ENCODE assay signal across 20 cellular contexts in genomic region chr9:136429683-136430590, GRCh38. TPM values are rescaled to one million over a fixed set of nuclear protein-coding genes. Genes with fewer than 3 reads are reported as not detected.
DNase-seq lines count a peak whose midpoint lies in the region; ATAC-seq, FAIRE-seq and TF ChIP-seq lines count a peak whose summit lies in the region.
"Had no signal": no experiment of that assay in that cellular context is flagged by ENCODE, and none has a peak within 500 bp of the region (broad histone marks: within the 10 kb centered on the region; RNA-seq: fewer than 3 reads in every experiment).

No MANE protein-coding gene starts in this region.

- peak; percentile 45 for ATAC-seq in HCT116
- ATAC-seq in K562, result peak; percentile 47
- ATAC-seq in right cardiac atrium, result peak; percentile 9 to 17
- no peak for ATAC-seq in HG03039 (IDR thresholded peaks at IDR 0.05; ENCODE audit: unreplicated experiment)
- ATAC-seq: CD8-positive, alpha-beta T cell; PC-3 had no signal

- TF ChIP-seq CTCF in HCT116 (IDR thresholded peaks at IDR 0.05 in 2 of 3, conservative IDR thresholded peaks at IDR 0.05 in 1 of 3; ENCODE audit: borderline replicate concordance in 1 of 3, insufficient read depth in 1 of 3, low read depth in 2 of 3, low read length in 2 of 3) (no peak), K562 (IDR thresholded peaks at IDR 0.05 in 2 of 3, conservative IDR thresholded peaks at IDR 0.05 in 1 of 3; ENCODE audit: insufficient read depth in 2 of 3, low read depth in 1 of 3, low read length in 3 of 3) (no peak)

- CTCF ChIA-PET in HCT116 (lab: Charles Lee), result no interaction called here
- CTCF ChIA-PET in K562 (lab: Yijun Ruan, JAX; ENCODE audit: low intra/inter-chr PET ratio), result no interaction called here

- peaks cover 9% of the 10 kb centered on the region for H3K9me1 ChIP-seq in K562 (ENCODE audit: control insufficient read depth, insufficient read depth, low read length)

- TF ChIP-seq POLR2A in HCT116 (IDR thresholded peaks at IDR 0.05; ENCODE audit: borderline replicate concordance, extremely low read depth, insufficient read depth, insufficient read length), result no peak
- no peak for TF ChIP-seq POLR2A in K562 (conservative IDR thresholded peaks at IDR 0.05)

- POLR2A ChIA-PET in HCT116 (lab: Charles Lee), result no interaction called here
- POLR2A ChIA-PET in K562 (lab: Yijun Ruan, JAX), result interaction anchor here (0.6 to 1.5 kb wide), 3 partner anchors 10 to 298 kb away, joined by 3 read pairs; no protein-coding TSS in a partner anchor

- FAIRE-seq in K562 (lab: Jason Lieb, UNC), result no peak
- FAIRE-seq in HTR-8/SVneo (lab: Jason Lieb, UNC), result no peak
- FAIRE-seq: D721Med, GM12892 had no signal

- no peak for TF ChIP-seq EP300 in K562 (IDR thresholded peaks at IDR 0.05; ENCODE audit: low read length)

- no peaks in the 10 kb centered on the region for H4K20me1 ChIP-seq in HCT116 (ENCODE audit: insufficient read depth)
- 0 out of 2 replicates have a peak, but pooled peaks cover 2% of the 10 kb centered on the region for H4K20me1 ChIP-seq in K562 (replicated peaks; ENCODE audit: control insufficient read depth, insufficient read depth, low read length)

- H2AFZ ChIP-seq in HCT116 (ENCODE audit: low read depth, low read length, poor library complexity, severe bottlenecking), result no peak overlapping the region
- no peak overlapping the region for H2AFZ ChIP-seq in K562 (ENCODE audit: low read depth, low read length)
- H2AFZ ChIP-seq: GM23248 had no signal

- H3K9me3 ChIP-seq in HCT116 (ENCODE audit: control insufficient read depth in 1 of 2, insufficient read depth in 1 of 2, low read depth in 1 of 2, low read length in 2 of 2) (no peaks in the 10 kb centered on the region), K562 (replicated peaks; ENCODE audit: control insufficient read depth, insufficient read depth, low read depth, low read length) (no peaks in the 10 kb centered on the region), right cardiac atrium (ENCODE audit: control insufficient read depth, low read length) (no peaks in the 10 kb centered on the region)

- H3K9ac ChIP-seq in HCT116 (ENCODE audit: low read length), result no peak overlapping the region
- H3K9ac ChIP-seq in K562 (ENCODE audit: insufficient read depth in 1 of 2, low read depth in 2 of 2, low read length in 2 of 2), result peak overlapping the region in 1 of 2 experiments; percentile 45; a peak in 2 of 4 replicates
- H3K9ac ChIP-seq: GM23248 had no signal

- H3K36me3 ChIP-seq in HCT116 (ENCODE audit: control insufficient read depth in 1 of 2, insufficient read depth in 2 of 2, low read length in 2 of 2), result peaks cover 3 to 7% of the 10 kb centered on the region in 2 experiments; a peak in 1 of 4 replicates
- H3K36me3 ChIP-seq in K562 (ENCODE audit: control insufficient read depth, insufficient read depth, low read length), result peaks cover 51% of the 10 kb centered on the region; the same call in 2 of the 3 replicates

- no peaks in the 10 kb centered on the region for H3K9me2 ChIP-seq in HCT116 (ENCODE audit: insufficient read depth)

- DNase-seq in A172 (ENCODE audit: low spot score), result peak; percentile 54
- DNase-seq in HCT116 (ENCODE audit: low read depth, low spot score), result no peak
- no peak for DNase-seq in K562 (ENCODE audit: extremely low read depth in 1 of 4, low spot score in 3 of 4)
- DNase-seq in right cardiac atrium, result no peak
- no peak for DNase-seq in HTR-8/SVneo (ENCODE audit: insufficient read length, low spot score)
- DNase-seq in NCI-H1436 (lab: John Stamatoyannopoulos, UW), result no peak
- no peak for DNase-seq in NCI-H1417 (lab: John Stamatoyannopoulos, UW)
- DNase-seq: DND-41, GDM1, GM23248, IMR-90, NCI-H146, NCI-H2227 treated with DMSO at 0.1 percent for 48 hours, NCI-H69, PC-3, SHP77 had no signal

- H3K27ac ChIP-seq in HCT116 (ENCODE audit: low read depth, low read length) (no peak overlapping the region), K562 (ENCODE audit: extremely low read depth, low read depth, low read length) (no peak overlapping the region), right cardiac atrium (ENCODE audit: low read length) (no peak overlapping the region)
- H3K27ac ChIP-seq: GM23248 had no signal

- TF ChIP-seq RAD21 in HCT116 (IDR thresholded peaks at IDR 0.05; ENCODE audit: low read depth) (no peak), K562 (CRISPR knock-in tag; conservative IDR thresholded peaks at IDR 0.05 in 1 of 2, IDR thresholded peaks at IDR 0.05 in 1 of 2) (no peak)

- no peaks in the 10 kb centered on the region for H3K27me3 ChIP-seq in HCT116 (ENCODE audit: insufficient read depth, low read length)
- H3K27me3 ChIP-seq in K562 (ENCODE audit: control insufficient read depth in 2 of 2, insufficient read depth in 2 of 2, low read length in 2 of 2), result no peaks in the 10 kb centered on the region
- no peaks in the 10 kb centered on the region for H3K27me3 ChIP-seq in right cardiac atrium (ENCODE audit: control insufficient read depth, insufficient read depth)

- H3K79me2 ChIP-seq in HCT116 (ENCODE audit: insufficient read depth, low read length) (peaks cover 15% of the 10 kb centered on the region), K562 (ENCODE audit: control insufficient read depth, insufficient read depth, low read length) (peaks cover 4% of the 10 kb centered on the region)

- in situ Hi-C loops in K562 (cut with MboI), result no loop called here

- H3K4me1 ChIP-seq in HCT116 (ENCODE audit: control insufficient read depth in 1 of 2, insufficient read depth in 2 of 2, low read length in 2 of 2) (no peaks in the 10 kb centered on the region), K562 (replicated peaks in 1 of 2; ENCODE audit: control insufficient read depth in 2 of 2, insufficient read depth in 2 of 2, low read length in 2 of 2) (peaks cover 0 to 31% of the 10 kb centered on the region in 2 experiments; a peak in 2 of 5 replicates), right cardiac atrium (ENCODE audit: control insufficient read depth, insufficient read depth, low read length) (no peaks in the 10 kb centered on the region)

- BruUV-seq in HCT116 (replicated peaks; lab: Mats Ljungman, UMichigan) (no TSS peak), K562 (replicated peaks; lab: Mats Ljungman, UMichigan) (no TSS peak)

- intact Hi-C loops in HCT116 (cut with micrococcal nuclease) (no loop called here), K562 (cut with micrococcal nuclease) (no loop called here), right cardiac atrium (cut with DNase I) (no loop called here)

- 83% methylated on average over 18 of the region's 34 CpGs for WGBS in K562 (ENCODE audit: insufficient coverage, low coverage, missing lambda C conversion rate)
- 76% methylated on average over 34 of the region's 34 CpGs for WGBS in right cardiac atrium

- H3K4me3 ChIP-seq in HCT116 (replicated peaks in 1 of 2; ENCODE audit: low read depth in 1 of 2, low read length in 2 of 2), result no peak overlapping the region
- H3K4me3 ChIP-seq in K562, result no peak overlapping the region
- no peak overlapping the region for H3K4me3 ChIP-seq in right cardiac atrium (ENCODE audit: low read length)
- H3K4me3 ChIP-seq: GM23248 had no signal

- no peak overlapping the region for H3K4me2 ChIP-seq in HCT116 (ENCODE audit: low read length)
- H3K4me2 ChIP-seq in K562 (ENCODE audit: insufficient read depth, low read length), result no peak overlapping the region

- RAD21 ChIA-PET in HCT116 (lab: Charles Lee; ENCODE audit: low non-redundant PET in 1 of 2, low total read pairs in 2 of 2, uncharacterized antibody in 2 of 2, unreplicated experiment in 2 of 2), result no interaction called here

RNA-seq across cellular contexts. Expression of gene INPP5E, which starts 9.7 kb away (rescaled TPM):
- total RNA-seq in A172 (2014; rRNA removed; shearing (Covaris generic)), result 16.6 and 17.6 TPM in 2 replicates
- total RNA-seq in HCT116 (2021; ENCODE audit: unreplicated experiment) (23.8 TPM), K562 (2014; rRNA removed) (8.8 and 11.1 TPM in 2 replicates), K562 (2014; rRNA removed; fragmentation: Illumina TruSeq; extraction: Trizol) (2.5 and 2.9 TPM in 2 replicates), K562 (2015; rRNA removed; fragmentation: Illumina TruSeq; extraction: Trizol) (5.4 and 5.7 TPM in 2 replicates), K562 (2021) (16.3 and 17.4 TPM in 2 replicates), right cardiac atrium (10 to 100 TPM in 1 of 4 donors, 1 to 10 TPM in 3; 8.8 to 12.3 (median 9.2) TPM)
- 14.6 and 16.0 TPM in 2 replicates for polyA plus RNA-seq in HCT116 (2012)
- 37.0 and 74.1 TPM in 2 replicates for total RNA-seq in K562 (2011; cell fraction: chromatin; rRNA removed; ENCODE audit: low replicate concordance)
- 37.7 and 43.0 TPM in 2 replicates for total RNA-seq in K562 (2011; cell fraction: nucleolus; rRNA removed)
- 29.3 and 32.3 TPM in 2 replicates for total RNA-seq in K562 (2011; cell fraction: nucleoplasm; rRNA removed)
- polyA plus RNA-seq in K562 (2011; rRNA removed) (4.4 and 6.8 TPM in 2 replicates), K562 (2014; fragmentation: Illumina TruSeq; extraction: Trizol) (4.9 and 8.4 TPM in 2 replicates), K562 (2014; fragmentation: Nextera tagmentation; extraction: Ambion mirVana) (under 1 TPM; 0.38 to 0.56 TPM), K562 (2014; rRNA removed) (14.1 and 15.1 TPM in 2 replicates), right cardiac atrium (7.7 TPM)
- polyA plus RNA-seq in K562 (2011; cell fraction: cytosol; rRNA removed), result 4.8 and 9.1 TPM in 2 replicates
- polyA plus RNA-seq in K562 (2011; cell fraction: nucleus; rRNA removed), result 52.4 and 74.6 TPM in 2 replicates
- polyA plus RNA-seq in K562 (2012), result 9.4 and 14.3 TPM in 2 replicates
- 1.9 and 2.4 TPM in 2 replicates for polyA minus RNA-seq in K562 (2011; rRNA and poly(A)+ RNA removed)
- 3.7 and 3.8 TPM in 2 replicates for polyA minus RNA-seq in K562 (2011; cell fraction: cytosol; rRNA and poly(A)+ RNA removed)
- polyA minus RNA-seq in K562 (2011; cell fraction: nucleus; rRNA and poly(A)+ RNA removed), result 10.7 and 12.0 TPM in 2 replicates

RNA-seq across cellular contexts. Expression of gene PMPCA, which starts 19.5 kb away (rescaled TPM):
- 135 and 169 TPM in 2 replicates for total RNA-seq in A172 (2014; rRNA removed; shearing (Covaris generic))
- 116 TPM for total RNA-seq in HCT116 (2021; ENCODE audit: unreplicated experiment)
- 77.1 and 86.2 TPM in 2 replicates for polyA plus RNA-seq in HCT116 (2012)
- 255 and 404 TPM in 2 replicates for total RNA-seq in K562 (2011; cell fraction: chromatin; rRNA removed; ENCODE audit: low replicate concordance)
- total RNA-seq in K562 (2011; cell fraction: nucleolus; rRNA removed), result 209 and 247 TPM in 2 replicates
- total RNA-seq in K562 (2011; cell fraction: nucleoplasm; rRNA removed), result 203 and 214 TPM in 2 replicates
- 86.6 and 111 TPM in 2 replicates for total RNA-seq in K562 (2014; rRNA removed)
- 82.4 and 104 TPM in 2 replicates for total RNA-seq in K562 (2014; rRNA removed; fragmentation: Illumina TruSeq; extraction: Trizol)
- 66.6 and 67.5 TPM in 2 replicates for total RNA-seq in K562 (2015; rRNA removed; fragmentation: Illumina TruSeq; extraction: Trizol)
- total RNA-seq in K562 (2021), result 118 and 139 TPM in 2 replicates
- polyA plus RNA-seq in K562 (2011; rRNA removed), result 114 and 119 TPM in 2 replicates
- 102 and 129 TPM in 2 replicates for polyA plus RNA-seq in K562 (2011; cell fraction: cytosol; rRNA removed)
- 346 and 387 TPM in 2 replicates for polyA plus RNA-seq in K562 (2011; cell fraction: nucleus; rRNA removed)
- 65.8 and 181 TPM in 2 replicates for polyA plus RNA-seq in K562 (2012)
- polyA plus RNA-seq in K562 (2014; fragmentation: Illumina TruSeq; extraction: Trizol), result 99.8 and 122 TPM in 2 replicates
- polyA plus RNA-seq in K562 (2014; fragmentation: Nextera tagmentation; extraction: Ambion mirVana), result 10 to 100 TPM; 23.9 to 30.0 TPM
- polyA plus RNA-seq in K562 (2014; rRNA removed), result 129 and 143 TPM in 2 replicates
- 81.4 and 83.2 TPM in 2 replicates for polyA minus RNA-seq in K562 (2011; rRNA and poly(A)+ RNA removed)
- 40.2 and 43.4 TPM in 2 replicates for polyA minus RNA-seq in K562 (2011; cell fraction: cytosol; rRNA and poly(A)+ RNA removed)
- 68.0 and 90.1 TPM in 2 replicates for polyA minus RNA-seq in K562 (2011; cell fraction: nucleus; rRNA and poly(A)+ RNA removed)
- total RNA-seq in right cardiac atrium, result 10 to 100 TPM; 50.8 to 58.5 (median 56.8) TPM
- 63.4 TPM for polyA plus RNA-seq in right cardiac atrium

RNA-seq across cellular contexts. Expression of gene ENTR1, which starts 19.5 kb away (rescaled TPM):
- 99.2 and 148 TPM in 2 replicates for total RNA-seq in A172 (2014; rRNA removed; shearing (Covaris generic))
- total RNA-seq in HCT116 (2021; ENCODE audit: unreplicated experiment), result 119 TPM
- polyA plus RNA-seq in HCT116 (2012), result 68.1 and 86.5 TPM in 2 replicates
- total RNA-seq in K562 (2011; cell fraction: chromatin; rRNA removed; ENCODE audit: low replicate concordance), result 129 and 278 TPM in 2 replicates
- total RNA-seq in K562 (2011; cell fraction: nucleolus; rRNA removed), result 185 and 197 TPM in 2 replicates
- 143 and 151 TPM in 2 replicates for total RNA-seq in K562 (2011; cell fraction: nucleoplasm; rRNA removed)
- 79.0 and 88.8 TPM in 2 replicates for total RNA-seq in K562 (2014; rRNA removed)
- 38.1 and 38.3 TPM in 2 replicates for total RNA-seq in K562 (2014; rRNA removed; fragmentation: Illumina TruSeq; extraction: Trizol)
- 61.3 and 65.5 TPM in 2 replicates for total RNA-seq in K562 (2015; rRNA removed; fragmentation: Illumina TruSeq; extraction: Trizol)
- total RNA-seq in K562 (2021), result 101 and 104 TPM in 2 replicates
- polyA plus RNA-seq in K562 (2011; rRNA removed), result 77.3 and 92.6 TPM in 2 replicates
- 45.3 and 59.9 TPM in 2 replicates for polyA plus RNA-seq in K562 (2011; cell fraction: cytosol; rRNA removed)
- 432 and 490 TPM in 2 replicates for polyA plus RNA-seq in K562 (2011; cell fraction: nucleus; rRNA removed)
- polyA plus RNA-seq in K562 (2012), result 54.6 and 62.9 TPM in 2 replicates
- polyA plus RNA-seq in K562 (2014; fragmentation: Illumina TruSeq; extraction: Trizol), result 72.6 and 75.9 TPM in 2 replicates
- 1 to 10 TPM; 6.7 to 9.6 TPM for polyA plus RNA-seq in K562 (2014; fragmentation: Nextera tagmentation; extraction: Ambion mirVana)
- polyA plus RNA-seq in K562 (2014; rRNA removed), result 106 and 108 TPM in 2 replicates
- polyA minus RNA-seq in K562 (2011; rRNA and poly(A)+ RNA removed), result 19.2 and 21.9 TPM in 2 replicates
- polyA minus RNA-seq in K562 (2011; cell fraction: cytosol; rRNA and poly(A)+ RNA removed), result 33.9 and 46.1 TPM in 2 replicates
- polyA minus RNA-seq in K562 (2011; cell fraction: nucleus; rRNA and poly(A)+ RNA removed), result 76.5 and 84.3 TPM in 2 replicates
- 10 to 100 TPM; 18.2 to 22.9 (median 20.1) TPM for total RNA-seq in right cardiac atrium
- 13.6 TPM for polyA plus RNA-seq in right cardiac atrium

RNA-seq across cellular contexts. Expression of gene SNAPC4, which starts 30.0 kb away (rescaled TPM):
- total RNA-seq in A172 (2014; rRNA removed; shearing (Covaris generic)), result 16.9 and 23.8 TPM in 2 replicates
- 20.4 TPM for total RNA-seq in HCT116 (2021; ENCODE audit: unreplicated experiment)
- polyA plus RNA-seq in HCT116 (2012), result 9.5 and 10.5 TPM in 2 replicates
- total RNA-seq in K562 (2011; cell fraction: chromatin; rRNA removed; ENCODE audit: low replicate concordance), result 42.9 and 79.4 TPM in 2 replicates
- total RNA-seq in K562 (2011; cell fraction: nucleolus; rRNA removed), result 32.0 TPM in 2 replicates
- 23.1 and 26.3 TPM in 2 replicates for total RNA-seq in K562 (2011; cell fraction: nucleoplasm; rRNA removed)
- 14.4 and 15.8 TPM in 2 replicates for total RNA-seq in K562 (2014; rRNA removed)
- total RNA-seq in K562 (2014; rRNA removed; fragmentation: Illumina TruSeq; extraction: Trizol), result 7.1 and 8.8 TPM in 2 replicates
- 9.3 and 11.1 TPM in 2 replicates for total RNA-seq in K562 (2015; rRNA removed; fragmentation: Illumina TruSeq; extraction: Trizol)
- 17.1 and 18.7 TPM in 2 replicates for total RNA-seq in K562 (2021)
- 4.4 and 4.5 TPM in 2 replicates for polyA plus RNA-seq in K562 (2011; rRNA removed)
- polyA plus RNA-seq in K562 (2011; cell fraction: cytosol; rRNA removed), result 3.2 and 7.4 TPM in 2 replicates
- 16.1 and 32.6 TPM in 2 replicates for polyA plus RNA-seq in K562 (2011; cell fraction: nucleus; rRNA removed)
- 9.7 and 10.5 TPM in 2 replicates for polyA plus RNA-seq in K562 (2012)
- 8.8 and 9.0 TPM in 2 replicates for polyA plus RNA-seq in K562 (2014; fragmentation: Illumina TruSeq; extraction: Trizol)
- polyA plus RNA-seq in K562 (2014; fragmentation: Nextera tagmentation; extraction: Ambion mirVana), result under 1 TPM; 0.21 to 0.46 TPM
- polyA plus RNA-seq in K562 (2014; rRNA removed), result 18.7 and 21.8 TPM in 2 replicates
- 6.7 and 10.2 TPM in 2 replicates for polyA minus RNA-seq in K562 (2011; rRNA and poly(A)+ RNA removed)
- polyA minus RNA-seq in K562 (2011; cell fraction: cytosol; rRNA and poly(A)+ RNA removed), result 6.1 and 7.4 TPM in 2 replicates
- polyA minus RNA-seq in K562 (2011; cell fraction: nucleus; rRNA and poly(A)+ RNA removed), result 8.3 and 11.7 TPM in 2 replicates
- 1 to 10 TPM; 3.2 to 4.4 (median 3.9) TPM for total RNA-seq in right cardiac atrium
- 3.7 TPM for polyA plus RNA-seq in right cardiac atrium

RNA-seq across cellular contexts. Expression of gene SEC16A, which starts 52.9 kb away (rescaled TPM):
- total RNA-seq in A172 (2014; rRNA removed; shearing (Covaris generic)), result 35.0 and 46.3 TPM in 2 replicates
- total RNA-seq in HCT116 (2021; ENCODE audit: unreplicated experiment) (49.8 TPM), K562 (2014; rRNA removed) (17.1 and 20.1 TPM in 2 replicates), K562 (2014; rRNA removed; fragmentation: Illumina TruSeq; extraction: Trizol) (9.1 and 9.3 TPM in 2 replicates), K562 (2015; rRNA removed; fragmentation: Illumina TruSeq; extraction: Trizol) (8.7 and 11.1 TPM in 2 replicates), K562 (2021) (56.1 and 62.8 TPM in 2 replicates), right cardiac atrium (10 to 100 TPM; 24.2 to 35.3 (median 28.6) TPM)
- polyA plus RNA-seq in HCT116 (2012), result 35.5 and 36.4 TPM in 2 replicates
- 131 and 191 TPM in 2 replicates for total RNA-seq in K562 (2011; cell fraction: chromatin; rRNA removed; ENCODE audit: low replicate concordance)
- total RNA-seq in K562 (2011; cell fraction: nucleolus; rRNA removed), result 87.9 and 99.6 TPM in 2 replicates
- total RNA-seq in K562 (2011; cell fraction: nucleoplasm; rRNA removed), result 87.4 and 93.4 TPM in 2 replicates
- polyA plus RNA-seq in K562 (2011; rRNA removed) (14.0 and 25.1 TPM in 2 replicates), K562 (2014; fragmentation: Illumina TruSeq; extraction: Trizol) (44.6 and 47.6 TPM in 2 replicates), K562 (2014; fragmentation: Nextera tagmentation; extraction: Ambion mirVana) (10 to 100 TPM in 1 of 2 experiments, 1 to 10 TPM in 1; 8.3 to 12.0 TPM), K562 (2014; rRNA removed) (30.9 and 32.2 TPM in 2 replicates), right cardiac atrium (23.1 TPM)
- 14.1 and 19.3 TPM in 2 replicates for polyA plus RNA-seq in K562 (2011; cell fraction: cytosol; rRNA removed)
- 83.4 and 92.4 TPM in 2 replicates for polyA plus RNA-seq in K562 (2011; cell fraction: nucleus; rRNA removed)
- polyA plus RNA-seq in K562 (2012), result 40.9 and 50.7 TPM in 2 replicates
- polyA minus RNA-seq in K562 (2011; rRNA and poly(A)+ RNA removed), result 9.3 and 13.0 TPM in 2 replicates
- 32.1 and 45.6 TPM in 2 replicates for polyA minus RNA-seq in K562 (2011; cell fraction: cytosol; rRNA and poly(A)+ RNA removed)
- polyA minus RNA-seq in K562 (2011; cell fraction: nucleus; rRNA and poly(A)+ RNA removed), result 19.7 and 31.5 TPM in 2 replicates
